In genomic region chr20:41137412-41138216, GRCh38 we compare ENCODE assay signal across 8 cellular contexts. TPM values are rescaled to one million over a fixed set of nuclear protein-coding genes. Genes with fewer than 3 reads are reported as not detected.
DNase-seq lines count a peak whose midpoint lies in the region; ATAC-seq lines count a peak whose summit lies in the region.

PLCG1 (plus strand) TSS chr20:41137543; CDS start chr20:41137642, 99 bp downstream.

- H3K27me3 ChIP-seq in Karpas-422 (ENCODE audit: low read length): no peaks in the 10 kb centered on the region
- no peaks in the 10 kb centered on the region for H3K27me3 ChIP-seq in neuronal stem cell (ENCODE audit: control insufficient read depth in 3 of 3, insufficient read depth in 3 of 3, low read depth in 1 of 3, low read length in 3 of 3)
- H3K27me3 ChIP-seq in subcutaneous abdominal adipose tissue (ENCODE audit: control insufficient read depth in 5 of 5, insufficient read depth in 4 of 5, low read length in 5 of 5): no peaks in the 10 kb centered on the region

- H2AFZ ChIP-seq in Karpas-422 (ENCODE audit: low read length) (peak within 1 kb of the TSS; percentile 51; the same call in 1 of the 2 replicates), neuronal stem cell (ENCODE audit: low read length) (peak within 1 kb of the TSS; percentile 95)

- peaks cover 9% of the 10 kb centered on the region for H3K79me1 ChIP-seq in neuronal stem cell (ENCODE audit: low read depth, low read length)

- DNase-seq in DMS53 treated with DMSO at 0.1 percent for 48 hours (lab: John Stamatoyannopoulos, UW; ENCODE audit: unreplicated experiment) (peak; percentile 58), Karpas-422 (peak; percentile 89), SHP77 (lab: John Stamatoyannopoulos, UW) (peak; percentile 47 to 59), foreskin melanocyte (peak; percentile 32), neuronal stem cell (ENCODE audit: low spot score) (peak; percentile 86)
- DNase-seq in activated gamma-delta T cell treated with anti-CD3 and anti-CD28 coated beads, Interleukin-2, amount 50 U/mL, for 16 hours (ENCODE audit: low read depth): peak; percentile 58

- H3K18ac ChIP-seq in neuronal stem cell (ENCODE audit: low read length): peak within 1 kb of the TSS; percentile 99

- H3K4me3 ChIP-seq in Karpas-422 (ENCODE audit: low read length) (peak within 1 kb of the TSS; percentile 85), neuronal stem cell (ENCODE audit: low read length in 2 of 2) (peak within 1 kb of the TSS; percentile 85 to 99), subcutaneous abdominal adipose tissue (ENCODE audit: low read depth in 1 of 5, low read length in 5 of 5) (peak within 1 kb of the TSS; percentile 70 to 82 (median 79))

- WGBS in neuronal stem cell (ENCODE audit: extremely low coverage in 2 of 2, insufficient read length in 2 of 2, insufficient replicate concordance in 1 of 2), 2 donors: no CpG with 5 or more reads among the region's 89 CpGs

- peak within 1 kb of the TSS; percentile 93 for H2BK120ac ChIP-seq in neuronal stem cell (ENCODE audit: low read depth, low read length)

- H4K91ac ChIP-seq in neuronal stem cell (ENCODE audit: low read depth, low read length, poor library complexity): peak within 1 kb of the TSS; percentile 93

- peaks cover 4% of the 10 kb centered on the region; the same call in 1 of the 2 replicates for H4K20me1 ChIP-seq in Karpas-422 (ENCODE audit: insufficient read depth, low read depth, low read length)

- ATAC-seq in GM21737 (IDR thresholded peaks at IDR 0.05; ENCODE audit: unreplicated experiment): peak; percentile 51

- H3K4me1 ChIP-seq in Karpas-422 (ENCODE audit: low read length): peaks cover 77% of the 10 kb centered on the region
- H3K4me1 ChIP-seq in neuronal stem cell (ENCODE audit: control insufficient read depth in 2 of 2, insufficient read depth in 1 of 2, low read depth in 1 of 2, low read length in 2 of 2): peaks cover 27 to 32% of the 10 kb centered on the region in 2 donors
- peaks cover 10 to 62% (median 54%) of the 10 kb centered on the region in 5 donors for H3K4me1 ChIP-seq in subcutaneous abdominal adipose tissue (ENCODE audit: control insufficient read depth in 5 of 5, insufficient read depth in 5 of 5, low read length in 5 of 5)

- H3K23ac ChIP-seq in neuronal stem cell (ENCODE audit: low read depth, low read length, poor library complexity): peak within 1 kb of the TSS; percentile 78

- H3K27ac ChIP-seq in Karpas-422 (ENCODE audit: low read length) (peak within 1 kb of the TSS; percentile 86), neuronal stem cell (replicated peaks; ENCODE audit: low read length) (peak within 1 kb of the TSS; percentile 91), subcutaneous abdominal adipose tissue (ENCODE audit: low read depth, low read length) (peak within 1 kb of the TSS; percentile 81)

- no peaks in the 10 kb centered on the region for H3K36me3 ChIP-seq in Karpas-422 (ENCODE audit: insufficient read depth, low read length)
- peaks cover 10 to 43% of the 10 kb centered on the region in 2 donors for H3K36me3 ChIP-seq in neuronal stem cell (replicated peaks in 1 of 2; ENCODE audit: control insufficient read depth in 2 of 2, insufficient read depth in 2 of 2, low read length in 2 of 2)
- no peaks in the 10 kb centered on the region for H3K36me3 ChIP-seq in subcutaneous abdominal adipose tissue (ENCODE audit: control insufficient read depth in 5 of 5, insufficient read depth in 5 of 5, low read length in 5 of 5)

- H4K8ac ChIP-seq in neuronal stem cell (ENCODE audit: low read depth, low read length): peak within 1 kb of the TSS; percentile 92

- no peaks in the 10 kb centered on the region for H3K9me3 ChIP-seq in Karpas-422 (ENCODE audit: low read length)
- H3K9me3 ChIP-seq in neuronal stem cell (replicated peaks in 1 of 2; ENCODE audit: control insufficient read depth in 2 of 2, insufficient read depth in 1 of 2, low read depth in 1 of 2, low read length in 2 of 2): no peaks in the 10 kb centered on the region
- no peaks in the 10 kb centered on the region for H3K9me3 ChIP-seq in subcutaneous abdominal adipose tissue (ENCODE audit: control insufficient read depth in 5 of 5, low read length in 5 of 5)

- no peak within 1 kb of the TSS for H2BK12ac ChIP-seq in neuronal stem cell (ENCODE audit: low read length)

- H3K14ac ChIP-seq in neuronal stem cell (ENCODE audit: low read length): peak within 1 kb of the TSS; percentile 99

- H3K79me2 ChIP-seq in Karpas-422 (ENCODE audit: low read length): peaks cover 52% of the 10 kb centered on the region

- H3K9ac ChIP-seq in Karpas-422 (ENCODE audit: low read length) (peak within 1 kb of the TSS; percentile 91), neuronal stem cell (ENCODE audit: low read depth, low read length, poor library complexity) (peak within 1 kb of the TSS; percentile 100), subcutaneous abdominal adipose tissue (ENCODE audit: low read length in 5 of 5) (peak within 1 kb of the TSS; percentile 75 to 85 (median 82))

- peak within 1 kb of the TSS; percentile 93 for H2BK5ac ChIP-seq in neuronal stem cell (ENCODE audit: low read length)

- H2BK15ac ChIP-seq in neuronal stem cell (ENCODE audit: low read length): no peak within 1 kb of the TSS

- H3K9me2 ChIP-seq in Karpas-422 (replicated peaks; ENCODE audit: insufficient read depth, low read length): no peaks in the 10 kb centered on the region

- H3K4me2 ChIP-seq in Karpas-422 (ENCODE audit: low read depth, low read length, poor library complexity, severe bottlenecking) (peak within 1 kb of the TSS; percentile 94), neuronal stem cell (ENCODE audit: insufficient read depth, low read length, poor library complexity, severe bottlenecking) (peak within 1 kb of the TSS; percentile 85)

- H3K4ac ChIP-seq in neuronal stem cell (ENCODE audit: low read length): peak within 1 kb of the TSS; percentile 93

- H2AK5ac ChIP-seq in neuronal stem cell (ENCODE audit: low read depth, low read length): peak within 1 kb of the TSS; percentile 89

RNA-seq across cellular contexts. Expression of gene PLCG1, which starts in this region (rescaled TPM):
- total RNA-seq in Karpas-422 (2014; rRNA removed; shearing (Covaris generic); ENCODE audit: low replicate concordance): 48.6 and 69.0 TPM in 2 replicates
- polyA plus RNA-seq in neuronal stem cell (2013, experiment 1 of 2): 138 TPM
- polyA plus RNA-seq in neuronal stem cell (2013, experiment 2 of 2): 134 TPM

Comparison
In these comparisons a context has a peak if more than half of its experiments do, and no peak if none do; other contexts are left out.
1. Peak in every context shown above with its lines: DNase-seq, ATAC-seq, H3K4me3 ChIP-seq and H3K27ac ChIP-seq.
2. DNase-seq: peak in every context shown above with its lines; median percentile 89 in Karpas-422; 86 in neuronal stem cell; 58 in DMS53 treated with DMSO at 0.1 percent for 48 hours; 58 in activated gamma-delta T cell treated with anti-CD3 and anti-CD28 coated beads, Interleukin-2, amount 50 U/mL, for 16 hours; 53 in SHP77; 32 in foreskin melanocyte.